ENCODE assay signal across 1 cellular context in the genomic region with DNA sequence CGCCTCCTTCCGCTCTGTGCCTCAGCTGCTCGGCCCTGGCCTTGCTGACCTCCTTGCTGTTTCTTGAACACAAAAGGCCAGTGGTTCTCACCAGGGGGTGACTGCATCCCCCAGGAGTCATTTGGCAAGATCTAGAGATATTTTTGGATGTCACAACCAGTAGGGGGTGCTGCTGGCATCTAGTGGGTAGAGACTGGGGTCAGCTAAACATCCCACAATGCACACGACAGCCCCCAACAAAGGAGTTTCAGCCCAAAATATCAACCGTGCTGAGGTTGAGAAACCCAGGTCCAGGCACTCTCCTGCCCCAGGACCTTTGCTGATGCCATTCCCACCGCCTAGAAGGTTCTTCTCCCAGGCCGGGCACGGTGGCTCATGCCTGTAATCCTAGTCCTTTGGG.
TF ChIP-seq lines count a peak whose summit lies in the region.

No MANE protein-coding gene starts in this region.

TF ChIP-seq in IMR-90, 13 proteins besides CTCF, POLR2A, EP300 and RAD21 (continued from another document):
- TF ChIP-seq, protein P1, sequence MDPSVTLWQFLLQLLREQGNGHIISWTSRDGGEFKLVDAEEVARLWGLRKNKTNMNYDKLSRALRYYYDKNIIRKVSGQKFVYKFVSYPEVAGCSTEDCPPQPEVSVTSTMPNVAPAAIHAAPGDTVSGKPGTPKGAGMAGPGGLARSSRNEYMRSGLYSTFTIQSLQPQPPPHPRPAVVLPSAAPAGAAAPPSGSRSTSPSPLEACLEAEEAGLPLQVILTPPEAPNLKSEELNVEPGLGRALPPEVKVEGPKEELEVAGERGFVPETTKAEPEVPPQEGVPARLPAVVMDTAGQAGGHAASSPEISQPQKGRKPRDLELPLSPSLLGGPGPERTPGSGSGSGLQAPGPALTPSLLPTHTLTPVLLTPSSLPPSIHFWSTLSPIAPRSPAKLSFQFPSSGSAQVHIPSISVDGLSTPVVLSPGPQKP (IDR thresholded peaks at IDR 0.05; ENCODE audit: borderline replicate concordance, low read depth, low read length) = no peak
- TF ChIP-seq RFX5 (IDR thresholded peaks at IDR 0.05; ENCODE audit: low read depth, low read length) (no peak), MXI1 (IDR thresholded peaks at IDR 0.05; ENCODE audit: borderline replicate concordance, low read depth, low read length) (no peak), NFE2L2 (IDR thresholded peaks at IDR 0.05; ENCODE audit: low read depth, low read length) (no peak)
- TF ChIP-seq, protein P2, sequence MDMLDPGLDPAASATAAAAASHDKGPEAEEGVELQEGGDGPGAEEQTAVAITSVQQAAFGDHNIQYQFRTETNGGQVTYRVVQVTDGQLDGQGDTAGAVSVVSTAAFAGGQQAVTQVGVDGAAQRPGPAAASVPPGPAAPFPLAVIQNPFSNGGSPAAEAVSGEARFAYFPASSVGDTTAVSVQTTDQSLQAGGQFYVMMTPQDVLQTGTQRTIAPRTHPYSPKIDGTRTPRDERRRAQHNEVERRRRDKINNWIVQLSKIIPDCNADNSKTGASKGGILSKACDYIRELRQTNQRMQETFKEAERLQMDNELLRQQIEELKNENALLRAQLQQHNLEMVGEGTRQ (IDR thresholded peaks at IDR 0.05; ENCODE audit: low read depth, low read length) = no peak
TF ChIP-seq in IMR-90: peak in this region for 0.
